In the genomic region with DNA sequence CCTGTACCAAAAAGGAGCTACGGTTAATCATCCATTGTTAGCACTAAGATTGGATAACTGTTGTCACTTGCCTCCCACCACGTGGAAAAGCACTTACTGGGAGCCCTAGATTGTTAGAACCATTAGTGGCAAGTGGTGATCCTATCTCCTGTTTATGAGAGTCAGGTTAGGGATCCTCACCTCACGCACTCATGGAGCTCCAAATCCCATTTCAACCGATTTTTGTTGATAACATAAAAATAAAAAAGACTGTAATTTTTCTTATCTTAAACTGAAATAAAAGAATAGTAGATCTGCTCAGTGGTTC, we compare ENCODE assay signal across 8 cellular contexts. TPM values are rescaled to one million over a fixed set of nuclear protein-coding genes. Genes with fewer than 3 reads are reported as not detected.
DNase-seq lines count a peak whose midpoint lies in the region; ATAC-seq and TF ChIP-seq lines count a peak whose summit lies in the region.

No MANE protein-coding gene starts in this region.

- H3K4me1 ChIP-seq in GM23248 (ENCODE audit: insufficient read depth) (peaks cover 20% of the 10 kb centered on the region), RWPE2 (ENCODE audit: insufficient read depth, poor library complexity, severe bottlenecking) (peaks cover 33% of the 10 kb centered on the region), fibroblast of lung (ENCODE audit: control insufficient read depth, extremely low read depth, insufficient read depth, low read length) (peaks cover 2% of the 10 kb centered on the region), gastrocnemius medialis (peaks cover 27 to 35% of the 10 kb centered on the region in 2 donors)

- peak in 1 of 2 donors; percentile 17 for TF ChIP-seq POLR2A in gastrocnemius medialis (IDR thresholded peaks at IDR 0.05)

- in situ Hi-C loops in GM23248 (cut with MboI) (no loop called here), gastrocnemius medialis (cut with MboI; ENCODE audit: low sequenced_read_pairs in 4 of 4) (loop anchor here in 2 of 4 donors (25.0 kb wide), 3 partner anchors 625 to 775 kb away; a partner anchor contains a TSS)

- H2AFZ ChIP-seq in GM23248 = peak overlapping the region; percentile 100
- no peak overlapping the region for H2AFZ ChIP-seq in fibroblast of lung (ENCODE audit: low read length)

- 14 to 22% methylated on average over 4 of the region's 4 CpGs for WGBS in GM23248 (ENCODE audit: low coverage in 1 of 2, low lambda C conversion rate in 2 of 2, missing lambda C conversion rate in 2 of 2), 2 experiments

- intact Hi-C loops in gastrocnemius medialis (cut with DNase I; ENCODE audit: low total_unique reads) = loop anchor here (5.0 to 10.0 kb wide), 3 partner anchors 760 to 1592 kb away; a partner anchor contains a TSS

- DNase-seq in GM23248 (peak; percentile 38), RWPE2 (ENCODE audit: low spot score) (no peak), fibroblast of lung (ENCODE audit: low read depth in 2 of 2) (no peak), gastrocnemius medialis (no peak), GDM1 (lab: John Stamatoyannopoulos, UW) (no peak), NCI-H1105 treated with DMSO at 0.1 percent for 48 hours (lab: John Stamatoyannopoulos, UW) (no peak), NCI-H774 (lab: John Stamatoyannopoulos, UW) (no peak)

- H3K9ac ChIP-seq in GM23248 (peak overlapping the region; percentile 98), fibroblast of lung (ENCODE audit: insufficient read depth, low read length) (peak overlapping the region; percentile 93)

- H3K79me2 ChIP-seq in GM23248 (ENCODE audit: insufficient read depth) (peaks cover 60% of the 10 kb centered on the region), fibroblast of lung (ENCODE audit: control insufficient read depth, insufficient read depth, low read length) (peaks cover 43% of the 10 kb centered on the region)

- H3K27ac ChIP-seq in GM23248 (peak overlapping the region; percentile 96), RWPE2 (ENCODE audit: poor library complexity, severe bottlenecking) (peak overlapping the region; percentile 66), fibroblast of lung (ENCODE audit: insufficient read depth, low read length) (peak overlapping the region; percentile 97), gastrocnemius medialis (peak overlapping the region; percentile 92 to 97 (median 94))

- H3K36me3 ChIP-seq in GM23248 (ENCODE audit: low read depth) = peaks cover 17% of the 10 kb centered on the region; the same call in 1 of the 2 replicates
- peaks cover 50% of the 10 kb centered on the region for H3K36me3 ChIP-seq in RWPE2 (ENCODE audit: low read depth)
- peaks cover 2% of the 10 kb centered on the region for H3K36me3 ChIP-seq in fibroblast of lung (ENCODE audit: control insufficient read depth, insufficient read depth, low read length)
- H3K36me3 ChIP-seq in gastrocnemius medialis = peaks cover 0 to 11% of the 10 kb centered on the region in 2 donors

- ATAC-seq in RWPE2 (ENCODE audit: low read depth) (no peak), gastrocnemius medialis (peak in 1 of 2 donors; percentile 25), HG02973 (IDR thresholded peaks at IDR 0.05; ENCODE audit: unreplicated experiment) (no peak)

- no peaks in the 10 kb centered on the region for H3K9me2 ChIP-seq in GM23248 (ENCODE audit: insufficient read depth)

- TF ChIP-seq CTCF in RWPE2 (IDR thresholded peaks at IDR 0.05; ENCODE audit: poor library complexity, severe bottlenecking) (no peak), fibroblast of lung (conservative IDR thresholded peaks at IDR 0.05 in 1 of 2, IDR thresholded peaks at IDR 0.05 in 1 of 2; ENCODE audit: low read depth in 1 of 2, low read length in 2 of 2) (no peak), gastrocnemius medialis (IDR thresholded peaks at IDR 0.05 in 4 of 5, conservative IDR thresholded peaks at IDR 0.05 in 1 of 5) (no peak)

- H4K20me1 ChIP-seq in GM23248 (ENCODE audit: insufficient read depth) = no peaks in the 10 kb centered on the region
- no peaks in the 10 kb centered on the region for H4K20me1 ChIP-seq in fibroblast of lung (ENCODE audit: control insufficient read depth, extremely low read depth, insufficient read depth, low read length)

- H3K4me2 ChIP-seq in GM23248 (ENCODE audit: unreplicated experiment) (peak overlapping the region; percentile 96), fibroblast of lung (ENCODE audit: extremely low read depth, insufficient read depth, low read length) (peak overlapping the region; percentile 87)

- no peaks in the 10 kb centered on the region for H3K27me3 ChIP-seq in GM23248 (replicated peaks; ENCODE audit: insufficient read depth)
- H3K27me3 ChIP-seq in RWPE2 (ENCODE audit: insufficient read depth, poor library complexity, severe bottlenecking) = no peaks in the 10 kb centered on the region
- no peaks in the 10 kb centered on the region for H3K27me3 ChIP-seq in fibroblast of lung (ENCODE audit: control insufficient read depth, insufficient read depth, low read length)
- no peaks in the 10 kb centered on the region for H3K27me3 ChIP-seq in gastrocnemius medialis

- H3F3A ChIP-seq in GM23248 (ENCODE audit: insufficient read depth) = no peaks in the 10 kb centered on the region; the same call in 1 of the 2 replicates

- H3K9me3 ChIP-seq in GM23248 (ENCODE audit: low read depth) = no peaks in the 10 kb centered on the region
- no peaks in the 10 kb centered on the region for H3K9me3 ChIP-seq in RWPE2 (ENCODE audit: severe bottlenecking)
- H3K9me3 ChIP-seq in fibroblast of lung (ENCODE audit: control insufficient read depth, insufficient read depth, low read depth, low read length) = no peaks in the 10 kb centered on the region
- H3K9me3 ChIP-seq in gastrocnemius medialis = no peaks in the 10 kb centered on the region

- H3K4me3 ChIP-seq in GM23248 (peak overlapping the region; percentile 98), RWPE2 (ENCODE audit: severe bottlenecking) (peak overlapping the region; percentile 89), fibroblast of lung (replicated peaks in 1 of 4; ENCODE audit: control extremely low read depth in 1 of 4, insufficient read depth in 1 of 4, low read depth in 3 of 4, low read length in 4 of 4) (peak overlapping the region; percentile 97 to 100 (median 99)), gastrocnemius medialis (peak overlapping the region; percentile 69 to 96 (median 86))

RNA-seq across cellular contexts. Expression of a gene that starts 1.0 kb away (rescaled TPM):
- 30.2 and 32.1 TPM in 2 replicates for total RNA-seq in GM23248 (2014; rRNA removed; shearing (Covaris generic))
- polyA plus RNA-seq in GM23248 (2016; fragmentation: Nextera tagmentation; extraction: Ambion mirVana) (92.5 and 93.6 TPM in 2 replicates), fibroblast of lung (20.3 and 27.9 TPM in 2 replicates)
- total RNA-seq in fibroblast of lung (43.4 and 44.6 TPM in 2 replicates), gastrocnemius medialis (10 to 100 TPM; 33.2 to 55.2 (median 49.0) TPM)
- polyA plus RNA-seq in fibroblast of lung (2012) = 8.8 and 13.8 TPM in 2 replicates
- polyA minus RNA-seq in fibroblast of lung (ENCODE audit: low replicate concordance) = 3.1 and 4.8 TPM in 2 replicates

RNA-seq across cellular contexts. Expression of a gene that starts 17.6 kb away (rescaled TPM):
- 17.8 and 18.2 TPM in 2 replicates for total RNA-seq in GM23248 (2014; rRNA removed; shearing (Covaris generic))
- polyA plus RNA-seq in GM23248 (2016; fragmentation: Nextera tagmentation; extraction: Ambion mirVana) (14.3 and 14.7 TPM in 2 replicates), fibroblast of lung (33.0 and 37.4 TPM in 2 replicates)
- total RNA-seq in fibroblast of lung (18.2 and 19.7 TPM in 2 replicates), gastrocnemius medialis (10 to 100 TPM in 2 of 4 donors, 1 to 10 TPM in 2; 6.3 to 13.1 (median 10.3) TPM)
- polyA plus RNA-seq in fibroblast of lung (2012) = 13.2 and 14.5 TPM in 2 replicates
- 4.4 and 4.5 TPM in 2 replicates for polyA minus RNA-seq in fibroblast of lung (ENCODE audit: low replicate concordance)
